In the genomic region with DNA sequence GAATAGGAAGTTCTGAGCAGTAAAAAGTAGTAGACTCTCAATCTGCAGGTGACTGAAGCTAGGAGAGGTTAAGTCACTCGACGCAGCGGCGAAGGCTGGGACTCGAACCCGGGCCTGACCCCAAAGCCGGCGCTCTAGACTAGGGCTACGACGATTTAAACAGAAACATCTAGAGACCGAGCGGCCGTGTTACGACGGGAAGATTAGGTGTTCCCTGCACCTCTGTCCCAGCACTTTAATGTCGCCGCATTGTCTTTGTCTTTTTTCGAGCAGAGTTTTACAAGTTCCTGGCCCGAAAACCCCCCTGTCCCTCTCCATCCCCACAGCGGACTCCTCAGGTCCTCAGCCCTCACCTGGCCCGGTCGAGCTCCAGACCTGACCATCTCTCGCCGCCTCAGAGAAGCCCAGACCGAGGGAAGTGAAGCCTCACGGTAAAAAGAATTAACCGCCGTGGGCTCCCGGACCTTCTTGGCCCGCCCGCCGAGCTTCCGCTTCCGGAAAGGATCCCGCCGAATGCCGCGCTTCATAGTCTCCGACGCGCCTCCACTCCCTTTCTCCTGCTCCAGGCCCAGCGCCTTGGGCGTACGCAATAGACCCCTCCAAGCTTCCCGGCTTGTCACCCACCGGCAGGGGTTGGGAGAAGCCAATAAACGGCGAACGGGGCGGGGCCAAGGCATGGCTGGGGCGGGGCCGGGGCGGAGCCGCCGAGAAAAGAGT, we compare ENCODE assay signal across 8 cellular contexts. TPM values are rescaled to one million over a fixed set of nuclear protein-coding genes. Genes with fewer than 3 reads are reported as not detected.
DNase-seq lines count a peak whose midpoint lies in the region; ATAC-seq and TF ChIP-seq lines count a peak whose summit lies in the region.

TSS of gene CCDC14 (minus strand) at position 439 of the 717 bp plus-strand sequence. CDS start at position 383, 56 bp downstream.

- intact Hi-C loops in cardiac septum (cut with DNase I) = no loop called here

- peak within 1 kb of the TSS; percentile 84 for H3K27ac Mint-ChIP-seq in activated naive CD8-positive, alpha-beta T cell treated with anti-CD3 and anti-CD28 coated beads, Interleukin-2, amount 50 U/mL, for 24 hours

- H3K27ac ChIP-seq in trophoblast cell (ENCODE audit: low read depth, low read length) (peak within 1 kb of the TSS; percentile 90), tibial nerve (peak within 1 kb of the TSS; percentile 58 to 86 (median 69))

- H3K27me3 ChIP-seq in trophoblast cell (ENCODE audit: insufficient read depth, low read length) (no peaks in the 10 kb centered on the region), tibial nerve (no peaks in the 10 kb centered on the region)

- peak within 1 kb of the TSS; percentile 85 for H2BK120ac ChIP-seq in trophoblast cell (ENCODE audit: insufficient read depth, low read length, poor library complexity)

- no peaks in the 10 kb centered on the region for H3K9me3 ChIP-seq in trophoblast cell (ENCODE audit: insufficient read depth, low read depth, low read length)
- no peaks in the 10 kb centered on the region for H3K9me3 ChIP-seq in tibial nerve

- H3K79me2 ChIP-seq in trophoblast cell (ENCODE audit: control insufficient read depth, insufficient read depth, low read length, poor library complexity) = peaks cover 5% of the 10 kb centered on the region

- WGBS in trophoblast cell (ENCODE audit: extremely low coverage, insufficient coverage, insufficient read length) = no CpG with 5 or more reads among the region's 55 CpGs
- WGBS in tibial nerve, 2 donors = 1% methylated on average over 41 to 44 of the region's 55 CpGs

- H3K18ac ChIP-seq in trophoblast cell (ENCODE audit: low read length) = peak within 1 kb of the TSS; percentile 86

- peak within 1 kb of the TSS; percentile 83 for H2AFZ ChIP-seq in trophoblast cell (ENCODE audit: insufficient read depth, low read length, poor library complexity)

- no peaks in the 10 kb centered on the region for H3K4me1 ChIP-seq in trophoblast cell (ENCODE audit: control insufficient read depth in 1 of 2, insufficient read depth in 2 of 2, low read length in 2 of 2)
- peaks cover 0 to 22% (median 0%) of the 10 kb centered on the region in 4 donors for H3K4me1 ChIP-seq in tibial nerve

- no peaks in the 10 kb centered on the region for H3K36me3 ChIP-seq in trophoblast cell (ENCODE audit: control insufficient read depth in 1 of 2, insufficient read depth in 2 of 2, low read length in 2 of 2)
- peaks cover 0 to 3% (median 0%) of the 10 kb centered on the region in 3 donors for H3K36me3 ChIP-seq in tibial nerve

- H2BK5ac ChIP-seq in trophoblast cell (ENCODE audit: low read depth, low read length, poor library complexity) = peak within 1 kb of the TSS; percentile 94

- no peak within 1 kb of the TSS for H3K23ac ChIP-seq in trophoblast cell (ENCODE audit: low read length)

- ATAC-seq in HG02759 (IDR thresholded peaks at IDR 0.05; ENCODE audit: unreplicated experiment) = peak; percentile 87
- ATAC-seq in activated naive CD8-positive, alpha-beta T cell treated with anti-CD3 and anti-CD28 coated beads, Interleukin-2, amount 50 U/mL, for 24 hours = peak; percentile 99

- peaks cover 6% of the 10 kb centered on the region for H3K79me1 ChIP-seq in trophoblast cell (ENCODE audit: low read length)

- peak within 1 kb of the TSS; percentile 98 for H3K14ac ChIP-seq in trophoblast cell (ENCODE audit: low read length)

- peak within 1 kb of the TSS; percentile 50 for H2BK12ac ChIP-seq in trophoblast cell (ENCODE audit: low read length)

- H3K4me3 ChIP-seq in GM12865 (ENCODE audit: low read depth, low read length) (peak within 1 kb of the TSS; percentile 76), trophoblast cell (ENCODE audit: low read depth, low read length) (peak within 1 kb of the TSS; percentile 79), tibial nerve (peak within 1 kb of the TSS; percentile 54 to 71 (median 67))

- peak within 1 kb of the TSS; percentile 90 for H3K4me3 Mint-ChIP-seq in activated naive CD8-positive, alpha-beta T cell treated with anti-CD3 and anti-CD28 coated beads, Interleukin-2, amount 50 U/mL, for 24 hours

- H3K4ac ChIP-seq in trophoblast cell (ENCODE audit: low read depth, low read length) = peak within 1 kb of the TSS; percentile 90

- peaks cover 28% of the 10 kb centered on the region for H3K4me1 Mint-ChIP-seq in activated naive CD8-positive, alpha-beta T cell treated with anti-CD3 and anti-CD28 coated beads, Interleukin-2, amount 50 U/mL, for 24 hours

- DNase-seq in GM12865 (ENCODE audit: low read depth) (peak; percentile 88), NCI-H1417 treated with DMSO at 0.1 percent for 48 hours (lab: John Stamatoyannopoulos, UW) (peak; percentile 71), T follicular helper cell (ENCODE audit: low read depth) (peak; percentile 63), cardiac septum (ENCODE audit: low spot score) (peak; percentile 94), trophoblast cell (peak; percentile 96 to 97), tibial nerve (ENCODE audit: low spot score in 2 of 2) (peak; percentile 75 to 86)
- peak; percentile 84 for DNase-seq in activated naive CD8-positive, alpha-beta T cell treated with anti-CD3 and anti-CD28 coated beads, Interleukin-2, amount 50 U/mL, for 24 hours

- peak within 1 kb of the TSS; percentile 94 for H4K12ac ChIP-seq in trophoblast cell (ENCODE audit: low read depth, low read length)

- TF ChIP-seq EP300 in tibial nerve (IDR thresholded peaks at IDR 0.05) = peak in 1 of 2 donors; percentile 89

- H3K36me3 Mint-ChIP-seq in activated naive CD8-positive, alpha-beta T cell treated with anti-CD3 and anti-CD28 coated beads, Interleukin-2, amount 50 U/mL, for 24 hours (ENCODE audit: low read depth) = peaks cover 6% of the 10 kb centered on the region

- peak within 1 kb of the TSS; percentile 59 for H2AK5ac ChIP-seq in trophoblast cell (ENCODE audit: low read length)

- no peaks in the 10 kb centered on the region for H3K9me3 Mint-ChIP-seq in activated naive CD8-positive, alpha-beta T cell treated with anti-CD3 and anti-CD28 coated beads, Interleukin-2, amount 50 U/mL, for 24 hours

- peak within 1 kb of the TSS; percentile 83 for H3K9ac ChIP-seq in trophoblast cell (ENCODE audit: low read length)

- H4K91ac ChIP-seq in trophoblast cell (ENCODE audit: low read depth, low read length) = peak within 1 kb of the TSS; percentile 79

- peak; percentile 20 to 65 for TF ChIP-seq POLR2A in tibial nerve (IDR thresholded peaks at IDR 0.05)

- H3K4me2 ChIP-seq in trophoblast cell (ENCODE audit: low read length) = peak within 1 kb of the TSS; percentile 79

- H4K8ac ChIP-seq in trophoblast cell (ENCODE audit: low read depth, low read length) = peak within 1 kb of the TSS; percentile 99

- no peak for TF ChIP-seq CTCF in GM12865 (IDR thresholded peaks at IDR 0.05; ENCODE audit: insufficient read depth, low read depth, low read length, missing control alignments)
- peak in 2 of 5 experiments; percentile 32 to 39 for TF ChIP-seq CTCF in tibial nerve (IDR thresholded peaks at IDR 0.05)

- H3K27me3 Mint-ChIP-seq in activated naive CD8-positive, alpha-beta T cell treated with anti-CD3 and anti-CD28 coated beads, Interleukin-2, amount 50 U/mL, for 24 hours = peaks cover 5% of the 10 kb centered on the region

RNA-seq across cellular contexts. Expression of gene CCDC14, which starts in this region (rescaled TPM):
- total RNA-seq in cardiac septum (10.0 TPM), tibial nerve (10 to 100 TPM; 31.5 to 41.8 (median 39.9) TPM)
- 61.2 and 61.5 TPM in 2 replicates for polyA plus RNA-seq in trophoblast cell (2013)

Comparison
In these comparisons a context has a peak if more than half of its experiments do, and no peak if none do; other contexts are left out.
1. Peak in every context shown above with its lines: DNase-seq, ATAC-seq, H3K4me3 ChIP-seq and H3K27ac ChIP-seq.